23 cellular contexts compared by ENCODE assay signal in genomic region chr3:64930891-64931290, GRCh38.
DNase-seq lines count a peak whose midpoint lies in the region; ATAC-seq, FAIRE-seq and TF ChIP-seq lines count a peak whose summit lies in the region.
"Had no signal": no experiment of that assay in that cellular context is flagged by ENCODE, and none has a peak within 500 bp of the region (broad histone marks: within the 10 kb centered on the region; RNA-seq: fewer than 3 reads in every experiment).

No MANE protein-coding gene starts in this region.

- POLR2A ChIA-PET in K562 (lab: Yijun Ruan, JAX) = no interaction called here

- H3K27me3 ChIP-seq in BLaER1 treated with 17β-estradiol and CSF1 and Interleukin-3, amounts not matched to agents 10 nM and 100 nM = no peaks in the 10 kb centered on the region
- no peaks in the 10 kb centered on the region for H3K27me3 ChIP-seq in K562 (ENCODE audit: control insufficient read depth in 2 of 2, insufficient read depth in 2 of 2, low read length in 2 of 2)
- no peaks in the 10 kb centered on the region for H3K27me3 ChIP-seq in foreskin keratinocyte
- H3K27me3 ChIP-seq: BE2C had no signal

- H3K4me1 ChIP-seq in BLaER1 treated with 17β-estradiol and CSF1 and Interleukin-3, amounts not matched to agents 10 nM and 100 nM = peaks cover 0 to 16% (median 11%) of the 10 kb centered on the region in 10 experiments; a peak in 10 of 20 replicates
- H3K4me1 ChIP-seq in K562 (replicated peaks in 1 of 2; ENCODE audit: control insufficient read depth in 2 of 2, insufficient read depth in 2 of 2, low read length in 2 of 2) (no peaks in the 10 kb centered on the region), foreskin keratinocyte (peaks cover 3% of the 10 kb centered on the region)
- H3K4me1 ChIP-seq: BE2C had no signal

- no peak for FAIRE-seq in K562 (lab: Jason Lieb, UNC)
- FAIRE-seq: A204.1, GM12891, GM19239 had no signal

- no peak for TF ChIP-seq RAD21 in K562 (CRISPR knock-in tag; conservative IDR thresholded peaks at IDR 0.05 in 1 of 2, IDR thresholded peaks at IDR 0.05 in 1 of 2)

- H3K79me2 ChIP-seq in K562 (ENCODE audit: control insufficient read depth, insufficient read depth, low read length) = no peaks in the 10 kb centered on the region

- intact Hi-C loops in K562 (cut with micrococcal nuclease) = no loop called here

- peaks cover 21 to 32% (median 27%) of the 10 kb centered on the region in 11 experiments for H3K9me3 ChIP-seq in BLaER1 treated with 17β-estradiol and CSF1 and Interleukin-3, amounts not matched to agents 10 nM and 100 nM (replicated peaks in 1 of 11)
- peaks cover 2% of the 10 kb centered on the region; the same call in 1 of the 2 replicates for H3K9me3 ChIP-seq in K562 (replicated peaks; ENCODE audit: control insufficient read depth, insufficient read depth, low read depth, low read length)
- H3K9me3 ChIP-seq: BE2C had no signal

- no peak overlapping the region for H3K27ac ChIP-seq in BLaER1 treated with 17β-estradiol and CSF1 and Interleukin-3, amounts not matched to agents 10 nM and 100 nM
- H3K27ac ChIP-seq in K562 (ENCODE audit: extremely low read depth, low read depth, low read length) (no peak overlapping the region), foreskin keratinocyte (no peak overlapping the region)

- DNase-seq in K562 (ENCODE audit: extremely low read depth in 1 of 4, low spot score in 3 of 4) (no peak), foreskin keratinocyte (no peak), foreskin fibroblast (no peak), NCI-H146 treated with DMSO at 0.1 percent for 48 hours (lab: John Stamatoyannopoulos, UW; ENCODE audit: unreplicated experiment) (no peak)
- DNase-seq: 8988T; ACHN; BE2C; C1 segment of cervical spinal cord; CD4-positive, alpha-beta memory T cell; CD4-positive, CD25-positive, alpha-beta regulatory T cell; CD8-positive, alpha-beta memory T cell; COR-L47; DMS 273 treated with DMSO at 0.1 percent for 48 hours; DMS153; DMS53; DMS79; DND-41; EL had no signal

- BruUV-seq in K562 (replicated peaks; lab: Mats Ljungman, UMichigan) = no TSS peak

- WGBS in K562 (ENCODE audit: insufficient coverage, low coverage, missing lambda C conversion rate) = 38% methylated on average over 2 of the region's 2 CpGs

- ATAC-seq in K562 = no peak
- peak; percentile 16 for ATAC-seq in foreskin keratinocyte
- ATAC-seq in GM21381 (IDR thresholded peaks at IDR 0.05; ENCODE audit: unreplicated experiment) = no peak

- TF ChIP-seq CTCF in K562 (IDR thresholded peaks at IDR 0.05 in 2 of 3, conservative IDR thresholded peaks at IDR 0.05 in 1 of 3; ENCODE audit: insufficient read depth in 2 of 3, low read depth in 1 of 3, low read length in 3 of 3) (no peak), foreskin keratinocyte (conservative IDR thresholded peaks at IDR 0.05) (no peak), foreskin fibroblast (IDR thresholded peaks at IDR 0.05; ENCODE audit: low read depth, low read length) (no peak)

- H3K9ac ChIP-seq in BLaER1 treated with 17β-estradiol and CSF1 and Interleukin-3, amounts not matched to agents 10 nM and 100 nM = no peak overlapping the region
- no peak overlapping the region for H3K9ac ChIP-seq in K562 (ENCODE audit: insufficient read depth in 1 of 2, low read depth in 2 of 2, low read length in 2 of 2)

- H2AFZ ChIP-seq in K562 (ENCODE audit: low read depth, low read length) = no peak overlapping the region

- TF ChIP-seq EP300 in K562 (IDR thresholded peaks at IDR 0.05; ENCODE audit: low read length) = no peak

- H4K20me1 ChIP-seq in BLaER1 treated with 17β-estradiol and CSF1 and Interleukin-3, amounts not matched to agents 10 nM and 100 nM = no peaks in the 10 kb centered on the region
- H4K20me1 ChIP-seq in K562 (replicated peaks; ENCODE audit: control insufficient read depth, insufficient read depth, low read length) = no peaks in the 10 kb centered on the region

- H3K4me3 ChIP-seq in BLaER1 treated with 17β-estradiol and CSF1 and Interleukin-3, amounts not matched to agents 10 nM and 100 nM = no peak overlapping the region
- H3K4me3 ChIP-seq in K562 (no peak overlapping the region), foreskin fibroblast (ENCODE audit: low read depth in 1 of 2, low read length in 2 of 2) (no peak overlapping the region)

- peak overlapping the region in 6 of 11 experiments; percentile 16 to 58 (median 42); a peak in 8 of 22 replicates for H3K4me2 ChIP-seq in BLaER1 treated with 17β-estradiol and CSF1 and Interleukin-3, amounts not matched to agents 10 nM and 100 nM
- no peak overlapping the region for H3K4me2 ChIP-seq in K562 (ENCODE audit: insufficient read depth, low read length)

- TF ChIP-seq POLR2A in K562 (conservative IDR thresholded peaks at IDR 0.05) = no peak

- H3K36me3 ChIP-seq in BLaER1 treated with 17β-estradiol and CSF1 and Interleukin-3, amounts not matched to agents 10 nM and 100 nM = 0 out of 22 replicates have a peak, but pooled peaks cover 0 to 7% (median 0%) of the 10 kb centered on the region in 11 experiments
- no peaks in the 10 kb centered on the region for H3K36me3 ChIP-seq in K562 (ENCODE audit: control insufficient read depth, insufficient read depth, low read length)
- H3K36me3 ChIP-seq: BE2C had no signal

- CTCF ChIA-PET in K562 (lab: Yijun Ruan, JAX; ENCODE audit: low intra/inter-chr PET ratio) = no interaction called here

- H3K9me1 ChIP-seq in K562 (ENCODE audit: control insufficient read depth, insufficient read depth, low read length) = no peaks in the 10 kb centered on the region

- in situ Hi-C loops in K562 (cut with MboI) = no loop called here

TF ChIP-seq in K562, 482 proteins besides CTCF, POLR2A, EP300 and RAD21:
- TF ChIP-seq TCFL5 (CRISPR knock-in tag; conservative IDR thresholded peaks at IDR 0.05) (no peak), SRSF3 (IDR thresholded peaks at IDR 0.05; ENCODE audit: insufficient read depth, low read length) (no peak), ZNF511 (CRISPR knock-in tag; IDR thresholded peaks at IDR 0.05) (no peak), ZNF140 (CRISPR knock-in tag; IDR thresholded peaks at IDR 0.05) (no peak), CCNT2 (IDR thresholded peaks at IDR 0.05; ENCODE audit: borderline replicate concordance, extremely low read depth, insufficient read length, low read depth, low read length) (no peak), ZNF23 (CRISPR knock-in tag; IDR thresholded peaks at IDR 0.05) (peak; percentile 92), PCBP2 (IDR thresholded peaks at IDR 0.05; ENCODE audit: low read depth, low read length, poor library complexity, severe bottlenecking) (no peak), ZBTB17 (CRISPR knock-in tag; IDR thresholded peaks at IDR 0.05) (peak; percentile 93), IRF9 (tag; IDR thresholded peaks at IDR 0.05) (no peak), POLR3A (IDR thresholded peaks at IDR 0.05; ENCODE audit: borderline replicate concordance, extremely low read depth, insufficient read depth, insufficient read length) (no peak), SPI1 (IDR thresholded peaks at IDR 0.05; ENCODE audit: borderline replicate concordance, low read depth, low read length) (no peak), ETS2 (tag; IDR thresholded peaks at IDR 0.05; ENCODE audit: borderline replicate concordance, poor library complexity, severe bottlenecking) (no peak), BRF1 (IDR thresholded peaks at IDR 0.05; ENCODE audit: borderline replicate concordance, extremely low read depth, insufficient read length) (no peak), EP400 (IDR thresholded peaks at IDR 0.05) (no peak), MLLT1 (IDR thresholded peaks at IDR 0.05) (peak in 1 of 2 experiments; percentile 73; a peak in 1 of 4 replicates), HMGN3 (IDR thresholded peaks at IDR 0.05; ENCODE audit: borderline replicate concordance, extremely low read depth, insufficient read length, low read depth, low read length) (no peak), ZFP30 (CRISPR knock-in tag; IDR thresholded peaks at IDR 0.05; ENCODE audit: borderline replicate concordance) (no peak), NR2C2 (CRISPR knock-in tag; IDR thresholded peaks at IDR 0.05) (no peak), NR2C2 (tag; IDR thresholded peaks at IDR 0.05) (no peak), ZNF174 (CRISPR knock-in tag; IDR thresholded peaks at IDR 0.05) (no peak), MIER1 (IDR thresholded peaks at IDR 0.05; ENCODE audit: low read depth) (no peak), FOXA3 (CRISPR knock-in tag; conservative IDR thresholded peaks at IDR 0.05 in 1 of 2, IDR thresholded peaks at IDR 0.05 in 1 of 2) (no peak), MAFG (tag; conservative IDR thresholded peaks at IDR 0.05) (no peak)
